In genomic region chr12:24948452-24948815, GRCh38 we compare ENCODE assay signal across 8 cellular contexts. TPM values are rescaled to one million over a fixed set of nuclear protein-coding genes. Genes with fewer than 3 reads are reported as not detected.
A peak's percentile ranks its signal among the peaks of the same experiment; 100 is the strongest.
DNase-seq lines count a peak whose midpoint lies in the region; ATAC-seq and TF ChIP-seq lines count a peak whose summit lies in the region.

No MANE protein-coding gene starts in this region.

- no peak for TF ChIP-seq RAD21 in liver (IDR thresholded peaks at IDR 0.05)

- H3K27ac Mint-ChIP-seq in chondrocyte (ENCODE audit: unreplicated experiment) = peak overlapping the region; percentile 95
- peak overlapping the region; percentile 97 for H3K27ac Mint-ChIP-seq in stimulated activated naive B cell treated with anti-CD40 and anti-IgM and Interleukin-4, amounts not matched to agents 10 μg/mL and 1 μg/mL and 100 μg/mL, for 72 hours

- peaks cover 25% of the 10 kb centered on the region for H3F3A ChIP-seq in DOHH2 (ENCODE audit: control insufficient read depth, insufficient read depth)

- H3K36me3 Mint-ChIP-seq in chondrocyte (ENCODE audit: low read depth) = peaks cover 9% of the 10 kb centered on the region
- H3K36me3 Mint-ChIP-seq in stimulated activated naive B cell treated with anti-CD40 and anti-IgM and Interleukin-4, amounts not matched to agents 10 μg/mL and 1 μg/mL and 100 μg/mL, for 72 hours = peaks cover 6 to 14% of the 10 kb centered on the region in 2 donors

- peaks cover 63% of the 10 kb centered on the region for H3K79me2 ChIP-seq in DOHH2 (ENCODE audit: control insufficient read depth, low read length)
- peaks cover 71% of the 10 kb centered on the region for H3K79me2 ChIP-seq in OCI-LY3 (ENCODE audit: low read length)

- no peaks in the 10 kb centered on the region for H3K9me3 Mint-ChIP-seq in chondrocyte (ENCODE audit: low read depth)
- H3K9me3 Mint-ChIP-seq in stimulated activated naive B cell treated with anti-CD40 and anti-IgM and Interleukin-4, amounts not matched to agents 10 μg/mL and 1 μg/mL and 100 μg/mL, for 72 hours = no peaks in the 10 kb centered on the region

- no peak for TF ChIP-seq CTCF in DOHH2 (IDR thresholded peaks at IDR 0.05; ENCODE audit: low read depth, low read length, poor library complexity, severe bottlenecking)
- no peak for TF ChIP-seq CTCF in OCI-LY3 (IDR thresholded peaks at IDR 0.05; ENCODE audit: low read depth, low read length)
- TF ChIP-seq CTCF in chondrocyte (IDR thresholded peaks at IDR 0.05) = no peak
- TF ChIP-seq CTCF in liver (IDR thresholded peaks at IDR 0.05; ENCODE audit: low read depth, low read length, missing input control) = no peak

- peak; percentile 47 to 54 for ATAC-seq in stimulated activated naive B cell treated with anti-CD40 and anti-IgM and Interleukin-4, amounts not matched to agents 10 μg/mL and 1 μg/mL and 100 μg/mL, for 72 hours (replicated peaks)

- H3K4me2 ChIP-seq in DOHH2 (ENCODE audit: low read length) (peak overlapping the region; percentile 89), OCI-LY3 (ENCODE audit: low read length) (peak overlapping the region; percentile 81)

- DNase-seq in HCEC 1CT (peak; percentile 57), chondrocyte (ENCODE audit: low spot score) (no peak), amygdala (lab: John Stamatoyannopoulos, UW) (no peak), NCI-H510A treated with DMSO at 0.1 percent for 48 hours (lab: John Stamatoyannopoulos, UW) (no peak)
- peak; percentile 39 for DNase-seq in stimulated activated naive B cell treated with anti-CD40 and anti-IgM and Interleukin-4, amounts not matched to agents 10 μg/mL and 1 μg/mL and 100 μg/mL, for 72 hours

- H3K4me1 ChIP-seq in DOHH2 (ENCODE audit: control insufficient read depth, low read length) (peaks cover 67% of the 10 kb centered on the region), OCI-LY3 (ENCODE audit: low read length) (peaks cover 77% of the 10 kb centered on the region), liver (ENCODE audit: control insufficient read depth in 4 of 4, insufficient read depth in 4 of 4, low read length in 3 of 4) (peaks cover 0 to 12% (median 7%) of the 10 kb centered on the region in 4 donors)

- H3K27me3 Mint-ChIP-seq in chondrocyte (ENCODE audit: low read depth) = no peaks in the 10 kb centered on the region
- peaks cover 0 to 3% of the 10 kb centered on the region in 2 donors for H3K27me3 Mint-ChIP-seq in stimulated activated naive B cell treated with anti-CD40 and anti-IgM and Interleukin-4, amounts not matched to agents 10 μg/mL and 1 μg/mL and 100 μg/mL, for 72 hours

- no peaks in the 10 kb centered on the region for H3K9me3 ChIP-seq in DOHH2 (ENCODE audit: control insufficient read depth, insufficient read depth, low read length)
- no peaks in the 10 kb centered on the region for H3K9me3 ChIP-seq in OCI-LY3 (ENCODE audit: insufficient read depth, low read length)
- no peaks in the 10 kb centered on the region for H3K9me3 ChIP-seq in liver (ENCODE audit: control insufficient read depth in 4 of 4, low read length in 3 of 4)

- WGBS in liver = 2% methylated on average over 18 of the region's 18 CpGs

- peaks cover 67% of the 10 kb centered on the region for H3K4me1 Mint-ChIP-seq in chondrocyte (ENCODE audit: low read depth)
- peaks cover 37 to 59% of the 10 kb centered on the region in 2 donors for H3K4me1 Mint-ChIP-seq in stimulated activated naive B cell treated with anti-CD40 and anti-IgM and Interleukin-4, amounts not matched to agents 10 μg/mL and 1 μg/mL and 100 μg/mL, for 72 hours

- H2AFZ ChIP-seq in OCI-LY3 (ENCODE audit: low read depth, low read length) = no peak overlapping the region

- peaks cover 49% of the 10 kb centered on the region for H3K36me3 ChIP-seq in DOHH2 (ENCODE audit: control insufficient read depth, low read length)
- H3K36me3 ChIP-seq in OCI-LY3 (replicated peaks; ENCODE audit: low read depth, low read length) = peaks cover 36% of the 10 kb centered on the region
- no peaks in the 10 kb centered on the region for H3K36me3 ChIP-seq in liver (ENCODE audit: control insufficient read depth in 4 of 4, insufficient read depth in 3 of 4, low read depth in 1 of 4, low read length in 3 of 4)

- no peaks in the 10 kb centered on the region; the same call in 1 of the 2 replicates for H3K27me3 ChIP-seq in DOHH2 (ENCODE audit: control insufficient read depth, low read length)
- no peaks in the 10 kb centered on the region for H3K27me3 ChIP-seq in OCI-LY3 (ENCODE audit: low read depth, low read length)
- H3K27me3 ChIP-seq in liver (ENCODE audit: control insufficient read depth in 4 of 4, insufficient read depth in 4 of 4, low read length in 3 of 4) = peaks cover 0 to 9% (median 2%) of the 10 kb centered on the region in 4 donors

- H3K27ac ChIP-seq in DOHH2 (ENCODE audit: low read depth, low read length) = peak overlapping the region; percentile 81
- H3K27ac ChIP-seq in OCI-LY3 (ENCODE audit: low read length) = peak overlapping the region; percentile 87
- no peak overlapping the region for H3K27ac ChIP-seq in liver (ENCODE audit: low read depth in 1 of 2, low read length in 2 of 2)

- H3K4me3 ChIP-seq in DOHH2 (ENCODE audit: low read length) (peak overlapping the region; percentile 98), OCI-LY3 (ENCODE audit: low read length) (peak overlapping the region; percentile 83), liver (ENCODE audit: low read depth in 1 of 3, low read length in 3 of 3) (peak overlapping the region; percentile 46 to 71 (median 59))

- no peaks in the 10 kb centered on the region for H3K9me2 ChIP-seq in DOHH2 (replicated peaks; ENCODE audit: control insufficient read depth, low read length)

- peaks cover 5% of the 10 kb centered on the region; the same call in 1 of the 2 replicates for H4K20me1 ChIP-seq in DOHH2 (ENCODE audit: control insufficient read depth, insufficient read depth, low read depth, low read length)
- peaks cover 11% of the 10 kb centered on the region; the same call in 1 of the 2 replicates for H4K20me1 ChIP-seq in OCI-LY3 (ENCODE audit: insufficient read depth, low read length)

- peak overlapping the region; percentile 97 for H3K4me3 Mint-ChIP-seq in chondrocyte (ENCODE audit: unreplicated experiment)
- H3K4me3 Mint-ChIP-seq in stimulated activated naive B cell treated with anti-CD40 and anti-IgM and Interleukin-4, amounts not matched to agents 10 μg/mL and 1 μg/mL and 100 μg/mL, for 72 hours = peak overlapping the region; percentile 95 to 98

- H3K9ac ChIP-seq in OCI-LY3 (ENCODE audit: low read length) (peak overlapping the region; percentile 95), liver (ENCODE audit: low read depth in 1 of 2, low read length in 2 of 2) (peak overlapping the region in 1 of 2 donors; percentile 10)

TF ChIP-seq in liver, 16 proteins besides CTCF, POLR2A, EP300 and RAD21:
- no peak for TF ChIP-seq HNF4A (conservative IDR thresholded peaks at IDR 0.05)
- no peak for TF ChIP-seq ZBTB33 (IDR thresholded peaks at IDR 0.05)
- TF ChIP-seq JUND (IDR thresholded peaks at IDR 0.05) = no peak
- no peak for TF ChIP-seq EGR1 (IDR thresholded peaks at IDR 0.05; ENCODE audit: low read depth in 2 of 2)
- no peak for TF ChIP-seq RXRA (IDR thresholded peaks at IDR 0.05)
- TF ChIP-seq GABPA (IDR thresholded peaks at IDR 0.05 in 1 of 2, conservative IDR thresholded peaks at IDR 0.05 in 1 of 2) = no peak
- no peak for TF ChIP-seq NR2F2 (IDR thresholded peaks at IDR 0.05)
- TF ChIP-seq FOXA1 (IDR thresholded peaks at IDR 0.05) = no peak
- TF ChIP-seq SP1 (IDR thresholded peaks at IDR 0.05) = no peak
- no peak for TF ChIP-seq TAF1 (conservative IDR thresholded peaks at IDR 0.05)
- TF ChIP-seq FOXA2 (IDR thresholded peaks at IDR 0.05) = no peak

RNA-seq across cellular contexts. Expression of gene BCAT1, which starts 0.5 kb away (rescaled TPM):
- total RNA-seq in chondrocyte (191 to 246 TPM (median 240 TPM) in 3 replicates), liver (10 to 100 TPM in 1 of 2 donors, 1 to 10 TPM in 1; 1.3 to 10.0 TPM)
- under 1 TPM; 0.14 to 0.37 TPM for polyA plus RNA-seq in liver

Comparison
In these comparisons a context has a peak if more than half of its experiments do, and no peak if none do; other contexts are left out.
1. H3K27ac ChIP-seq: peak in DOHH2 (single experiment) and OCI-LY3 (single experiment); none in liver (0 of 2).
2. DNase-seq: peak in HCEC 1CT (single experiment) and stimulated activated naive B cell treated with anti-CD40 and anti-IgM and Interleukin-4, amounts not matched to agents 10 μg/mL and 1 μg/mL and 100 μg/mL, for 72 hours (single experiment); none in chondrocyte (single experiment), amygdala (0 of 56) and NCI-H510A treated with DMSO at 0.1 percent for 48 hours (single experiment).
3. RNA of gene BCAT1, which starts 0.5 kb away (total RNA-seq): 191 to 246 TPM in chondrocyte; 1.3 to 10.0 TPM in liver; every median in the first group is over 10 times any median in the second.
4. Peak in every context shown above with its lines, with median percentiles within 50 percentile points of each other: H3K4me3 ChIP-seq.